Comparison of ENCODE assay signal across 15 cellular contexts in the genomic region with DNA sequence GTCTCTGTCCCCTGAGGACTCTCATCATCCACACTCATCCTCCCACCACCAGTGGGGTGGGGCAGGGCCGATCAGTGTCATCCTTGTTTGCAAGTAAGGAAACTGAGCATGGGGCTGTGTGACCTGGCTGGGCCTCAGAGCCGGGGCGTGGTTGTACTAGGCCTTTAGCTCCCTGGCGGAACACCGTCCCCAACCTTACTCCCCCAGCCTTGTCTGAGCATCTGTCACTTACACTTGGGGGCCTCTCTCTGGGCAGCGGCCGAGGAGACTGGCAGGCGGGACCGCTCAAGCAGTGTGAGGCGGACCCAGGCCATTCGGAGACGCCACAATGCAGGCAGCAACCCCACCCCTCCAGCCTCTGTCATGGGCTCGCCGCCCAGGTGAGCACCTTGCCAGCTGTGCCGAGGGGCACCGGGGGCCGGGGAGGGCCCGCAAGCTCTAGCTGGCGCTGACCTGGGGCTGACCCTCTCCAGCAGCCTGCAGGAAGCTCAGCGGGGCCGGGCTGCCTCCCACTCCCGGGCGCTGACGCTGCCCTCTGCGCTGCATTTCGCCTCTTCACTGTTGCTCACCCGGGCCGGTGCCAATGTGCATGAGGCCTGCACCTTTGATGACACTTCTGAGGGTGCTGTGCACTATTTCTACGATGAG. TPM values are rescaled to one million over a fixed set of nuclear protein-coding genes. Genes with fewer than 3 reads are reported as not detected.
"Had no signal": no experiment of that assay in that cellular context is flagged by ENCODE, and none has a peak within 500 bp of the region (broad histone marks: within the 10 kb centered on the region; RNA-seq: fewer than 3 reads in every experiment).

No MANE protein-coding gene starts in this region.

- H3K27me3 ChIP-seq: adrenal gland, colonic mucosa, esophagus muscularis mucosa, hepatocyte, ovary had no signal

- H2AFZ ChIP-seq: hepatocyte had no signal

- H3K36me3 ChIP-seq: ovary had no signal

- ATAC-seq: sciatic nerve, WTC11 had no signal

- H3K4me3 Mint-ChIP-seq: activated naive CD4-positive, alpha-beta T cell treated with anti-CD3 and anti-CD28 coated beads, Interleukin-2, amount 50 U/mL, for 24 hours; nephron progenitor cell; WTC11 had no signal

- H3K27ac Mint-ChIP-seq: activated naive CD4-positive, alpha-beta T cell treated with anti-CD3 and anti-CD28 coated beads, Interleukin-2, amount 50 U/mL, for 24 hours; nephron progenitor cell; WTC11 had no signal

- H3K4me3 ChIP-seq: adrenal gland, colonic mucosa, esophagus muscularis mucosa, hepatocyte, left ventricle myocardium inferior, ovary had no signal

- H3K27ac ChIP-seq: adrenal gland, colonic mucosa, esophagus muscularis mucosa, hepatocyte, left ventricle myocardium inferior, ovary had no signal

- H3K9me3 ChIP-seq: adrenal gland, colonic mucosa, esophagus muscularis mucosa, left ventricle myocardium inferior, ovary had no signal

- H3K4me2 ChIP-seq: hepatocyte had no signal

- H3K27me3 Mint-ChIP-seq: activated naive CD4-positive, alpha-beta T cell treated with anti-CD3 and anti-CD28 coated beads, Interleukin-2, amount 50 U/mL, for 24 hours had no signal

- H3K9me3 Mint-ChIP-seq: activated naive CD4-positive, alpha-beta T cell treated with anti-CD3 and anti-CD28 coated beads, Interleukin-2, amount 50 U/mL, for 24 hours; nephron progenitor cell; WTC11 had no signal

- FAIRE-seq: kidney had no signal

- DNase-seq: activated CD4-positive, alpha-beta T cell treated with anti-CD3 and anti-CD28 coated beads, Interleukin-2, amount 50 U/mL, for 1 hour; central memory CD4-positive, alpha-beta T cell; colonic mucosa; kidney; left ventricle myocardium inferior; mesenchymal stem cell; nephron progenitor cell; T-helper 2 cell had no signal

RNA-seq across cellular contexts. Expression of gene KCNK7, which starts 23.8 kb away (rescaled TPM):
- total RNA-seq: hepatocyte had no signal
